ENCODE assay signal across 8 cellular contexts in the genomic region with DNA sequence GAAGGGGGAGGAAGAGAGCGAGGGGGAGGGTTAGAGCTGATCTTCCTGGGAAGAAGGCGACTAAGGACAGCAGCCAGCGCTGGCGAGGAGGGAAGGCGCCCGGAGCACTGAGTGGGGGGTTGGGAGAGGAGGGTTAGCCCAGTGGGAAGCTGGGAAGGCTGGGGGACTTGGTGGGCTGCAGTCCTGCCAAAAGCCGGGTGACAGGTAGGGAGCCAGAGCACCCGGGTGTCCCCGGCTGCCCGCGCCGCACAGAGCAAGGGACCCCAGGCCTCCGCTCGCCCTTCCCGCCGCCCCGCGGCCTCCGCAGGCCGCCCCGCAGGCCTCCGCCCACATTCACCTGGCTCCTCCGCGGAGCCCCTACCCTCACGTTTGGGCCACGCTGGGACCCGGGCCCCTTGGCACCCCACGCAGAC. TPM values are rescaled to one million over a fixed set of nuclear protein-coding genes. Genes with fewer than 3 reads are reported as not detected.
DNase-seq lines count a peak whose midpoint lies in the region; ATAC-seq and TF ChIP-seq lines count a peak whose summit lies in the region.

No MANE protein-coding gene starts in this region.

- H4K8ac ChIP-seq in mesendoderm (ENCODE audit: low read depth, low read length), result peak overlapping the region; percentile 98

- no peak for DNase-seq in activated naive CD8-positive, alpha-beta T cell treated with anti-CD3 and anti-CD28 coated beads, Interleukin-2, amount 50 U/mL, for 24 hours
- DNase-seq in mesendoderm, result peak; percentile 76
- DNase-seq in upper lobe of right lung, result peak; percentile 66
- DNase-seq in HUDEP-2 (lab: John Stamatoyannopoulos, UW; ENCODE audit: unreplicated experiment in 76 of 76), result no peak
- no peak for DNase-seq in COR-L47 (lab: John Stamatoyannopoulos, UW)

- H3K4me1 Mint-ChIP-seq in activated naive CD8-positive, alpha-beta T cell (ENCODE audit: low read depth), result peaks cover 12% of the 10 kb centered on the region
- H3K4me1 Mint-ChIP-seq in activated naive CD8-positive, alpha-beta T cell treated with anti-CD3 and anti-CD28 coated beads, Interleukin-2, amount 50 U/mL, for 24 hours, result peaks cover 14% of the 10 kb centered on the region

- peak overlapping the region; percentile 59 to 63 for H3K9ac ChIP-seq in duodenal mucosa (ENCODE audit: low read depth in 1 of 2, low read length in 2 of 2)
- H3K9ac ChIP-seq in mesendoderm (ENCODE audit: low read length), result peak overlapping the region; percentile 92

- no peak for ATAC-seq in activated naive CD8-positive, alpha-beta T cell treated with anti-CD3 and anti-CD28 coated beads, Interleukin-2, amount 50 U/mL, for 24 hours
- ATAC-seq in upper lobe of right lung (peak; percentile 58), HG03520 (IDR thresholded peaks at IDR 0.05; ENCODE audit: unreplicated experiment) (no peak)

- no peak for TF ChIP-seq CTCF in upper lobe of right lung (IDR thresholded peaks at IDR 0.05)

- no peaks in the 10 kb centered on the region for H3K9me3 Mint-ChIP-seq in activated naive CD8-positive, alpha-beta T cell (ENCODE audit: low read depth)
- H3K9me3 Mint-ChIP-seq in activated naive CD8-positive, alpha-beta T cell treated with anti-CD3 and anti-CD28 coated beads, Interleukin-2, amount 50 U/mL, for 24 hours, result no peaks in the 10 kb centered on the region

- peak overlapping the region; percentile 27 for H3K4ac ChIP-seq in mesendoderm (ENCODE audit: low read depth, low read length)

- no peak overlapping the region for H4K5ac ChIP-seq in mesendoderm (ENCODE audit: low read length)

- no peak overlapping the region for H2AK5ac ChIP-seq in mesendoderm (ENCODE audit: low read length)

- H3K27ac ChIP-seq in duodenal mucosa (ENCODE audit: low read depth, low read length) (no peak overlapping the region), mesendoderm (ENCODE audit: low read depth, low read length) (peak overlapping the region; percentile 22), upper lobe of right lung (peak overlapping the region; percentile 42)

- no peak overlapping the region for H2BK15ac ChIP-seq in mesendoderm (replicated peaks; ENCODE audit: low read depth)

- H3K79me1 ChIP-seq in mesendoderm (ENCODE audit: low read length), result no peaks in the 10 kb centered on the region

- peak overlapping the region; percentile 71 for H3K4me3 Mint-ChIP-seq in activated naive CD8-positive, alpha-beta T cell
- H3K4me3 Mint-ChIP-seq in activated naive CD8-positive, alpha-beta T cell treated with anti-CD3 and anti-CD28 coated beads, Interleukin-2, amount 50 U/mL, for 24 hours, result no peak overlapping the region

- peaks cover 22% of the 10 kb centered on the region for H3K27me3 Mint-ChIP-seq in activated naive CD8-positive, alpha-beta T cell
- H3K27me3 Mint-ChIP-seq in activated naive CD8-positive, alpha-beta T cell treated with anti-CD3 and anti-CD28 coated beads, Interleukin-2, amount 50 U/mL, for 24 hours, result peaks cover 43% of the 10 kb centered on the region

- no peaks in the 10 kb centered on the region for H3K36me3 ChIP-seq in duodenal mucosa (ENCODE audit: control insufficient read depth in 1 of 2, insufficient read depth in 2 of 2, low read length in 2 of 2)
- no peaks in the 10 kb centered on the region for H3K36me3 ChIP-seq in mesendoderm (ENCODE audit: control insufficient read depth, insufficient read depth, low read length)
- no peaks in the 10 kb centered on the region for H3K36me3 ChIP-seq in upper lobe of right lung

- peak overlapping the region; percentile 82 for H2BK5ac ChIP-seq in mesendoderm (ENCODE audit: low read length)

- no peak overlapping the region for H2BK120ac ChIP-seq in mesendoderm (ENCODE audit: low read depth, low read length)

- H3K4me1 ChIP-seq in duodenal mucosa (ENCODE audit: control insufficient read depth in 1 of 2, insufficient read depth in 2 of 2, low read length in 2 of 2), result peaks cover 13 to 22% of the 10 kb centered on the region in 2 donors
- H3K4me1 ChIP-seq in mesendoderm (ENCODE audit: control insufficient read depth, low read depth, low read length), result peaks cover 6% of the 10 kb centered on the region
- peaks cover 3% of the 10 kb centered on the region for H3K4me1 ChIP-seq in upper lobe of right lung

- H3K4me2 ChIP-seq in mesendoderm (ENCODE audit: low read length), result peak overlapping the region; percentile 79

- H3K18ac ChIP-seq in mesendoderm (ENCODE audit: low read length), result peak overlapping the region; percentile 82

- intact Hi-C loops in upper lobe of right lung (cut with DNase I), result no loop called here

- H3K56ac ChIP-seq in mesendoderm (ENCODE audit: low read length), result peak overlapping the region; percentile 87

- no peak overlapping the region for H3K27ac Mint-ChIP-seq in activated naive CD8-positive, alpha-beta T cell
- no peak overlapping the region for H3K27ac Mint-ChIP-seq in activated naive CD8-positive, alpha-beta T cell treated with anti-CD3 and anti-CD28 coated beads, Interleukin-2, amount 50 U/mL, for 24 hours

- no CpG with 5 or more reads among the region's 28 CpGs for WGBS in mesendoderm (ENCODE audit: extremely low coverage, insufficient coverage, low lambda C conversion rate)

- no peaks in the 10 kb centered on the region for H3K36me3 Mint-ChIP-seq in activated naive CD8-positive, alpha-beta T cell
- no peaks in the 10 kb centered on the region for H3K36me3 Mint-ChIP-seq in activated naive CD8-positive, alpha-beta T cell treated with anti-CD3 and anti-CD28 coated beads, Interleukin-2, amount 50 U/mL, for 24 hours (ENCODE audit: low read depth)

- H3K23ac ChIP-seq in mesendoderm (ENCODE audit: low read length), result peak overlapping the region; percentile 90

- no peaks in the 10 kb centered on the region for H3K9me3 ChIP-seq in duodenal mucosa (ENCODE audit: control insufficient read depth in 1 of 2, low read length in 2 of 2)
- no peaks in the 10 kb centered on the region for H3K9me3 ChIP-seq in upper lobe of right lung

- H3K27me3 ChIP-seq in duodenal mucosa (ENCODE audit: control insufficient read depth in 1 of 2, insufficient read depth in 2 of 2, low read length in 2 of 2) (peaks cover 7 to 11% of the 10 kb centered on the region in 2 donors), mesendoderm (ENCODE audit: insufficient read depth, low read length, poor library complexity) (no peaks in the 10 kb centered on the region), upper lobe of right lung (peaks cover 25% of the 10 kb centered on the region)

- peak overlapping the region; percentile 70 to 78 for H3K4me3 ChIP-seq in duodenal mucosa (ENCODE audit: low read depth in 1 of 2, low read length in 2 of 2)
- H3K4me3 ChIP-seq in mesendoderm (ENCODE audit: low read length), result peak overlapping the region; percentile 62
- H3K4me3 ChIP-seq in upper lobe of right lung, result peak overlapping the region; percentile 63

- no peaks in the 10 kb centered on the region for H3K79me2 ChIP-seq in mesendoderm (ENCODE audit: control insufficient read depth, insufficient read depth, low read length)

RNA-seq across cellular contexts. Expression of a gene that starts 0.4 kb away (rescaled TPM):
- 10.7 TPM for polyA plus RNA-seq in mesendoderm (2013, experiment 1 of 2)
- 9.8 TPM for polyA plus RNA-seq in mesendoderm (2013, experiment 2 of 2)
- 11.8 TPM for total RNA-seq in upper lobe of right lung

Comparison
In these comparisons a context has a peak if more than half of its experiments do, and no peak if none do; other contexts are left out.
1. DNase-seq: peak in mesendoderm (single experiment) and upper lobe of right lung (single experiment); none in activated naive CD8-positive, alpha-beta T cell treated with anti-CD3 and anti-CD28 coated beads, Interleukin-2, amount 50 U/mL, for 24 hours (single experiment), HUDEP-2 (0 of 76) and COR-L47 (single experiment).
2. Peak in every context shown above with its lines, with median percentiles within 50 percentile points of each other: H3K4me3 ChIP-seq.